ENCODE assay signal across 9 cellular contexts in genomic region chr4:122930877-122931276, GRCh38. TPM values are rescaled to one million over a fixed set of nuclear protein-coding genes. Genes with fewer than 3 reads are reported as not detected.
DNase-seq lines count a peak whose midpoint lies in the region; ATAC-seq and TF ChIP-seq lines count a peak whose summit lies in the region.
"Had no signal": no experiment of that assay in that cellular context is flagged by ENCODE, and none has a peak within 500 bp of the region (broad histone marks: within the 10 kb centered on the region; RNA-seq: fewer than 3 reads in every experiment).

No MANE protein-coding gene starts in this region.

- POLR2A ChIA-PET in activated B cell treated with CpG ODN at 0.5 μM for 24 hours (lab: Charles Lee), result no interaction called here

- H3K27me3 Mint-ChIP-seq in GM23338 (ENCODE audit: insufficient read depth, low read depth, poor library complexity), result no peaks in the 10 kb centered on the region
- H3K27me3 Mint-ChIP-seq in activated B cell treated with CpG ODN at 0.5 μM for 24 hours, result no peaks in the 10 kb centered on the region
- H3K27me3 Mint-ChIP-seq in activated naive CD8-positive, alpha-beta T cell treated with anti-CD3 and anti-CD28 coated beads, Interleukin-2, amount 50 U/mL, for 24 hours, result no peaks in the 10 kb centered on the region
- H3K27me3 Mint-ChIP-seq: central memory CD8-positive, alpha-beta T cell had no signal

- H3K36me3 Mint-ChIP-seq in GM23338 (ENCODE audit: low read depth) (peaks cover 37% of the 10 kb centered on the region), activated B cell treated with CpG ODN at 0.5 μM for 24 hours (ENCODE audit: low read depth) (peaks cover 49% of the 10 kb centered on the region)
- peaks cover 25% of the 10 kb centered on the region for H3K36me3 Mint-ChIP-seq in activated naive CD8-positive, alpha-beta T cell treated with anti-CD3 and anti-CD28 coated beads, Interleukin-2, amount 50 U/mL, for 24 hours (ENCODE audit: low read depth)

- H3K27ac ChIP-seq in GM23338 (ENCODE audit: low read depth) (no peak overlapping the region), aorta (ENCODE audit: low read depth in 1 of 2, low read length in 2 of 2) (no peak overlapping the region)

- H3K9me3 Mint-ChIP-seq in GM23338 (no peaks in the 10 kb centered on the region), activated B cell treated with CpG ODN at 0.5 μM for 24 hours (no peaks in the 10 kb centered on the region)
- no peaks in the 10 kb centered on the region for H3K9me3 Mint-ChIP-seq in activated naive CD8-positive, alpha-beta T cell treated with anti-CD3 and anti-CD28 coated beads, Interleukin-2, amount 50 U/mL, for 24 hours
- H3K9me3 Mint-ChIP-seq: central memory CD8-positive, alpha-beta T cell had no signal

- H3K27me3 ChIP-seq in GM23338 (ENCODE audit: insufficient read depth) (no peaks in the 10 kb centered on the region), aorta (ENCODE audit: control insufficient read depth in 1 of 2, insufficient read depth in 2 of 2, low read length in 1 of 2) (no peaks in the 10 kb centered on the region)

- no peak overlapping the region for H3K4me2 ChIP-seq in GM23338

- in situ Hi-C loops in ACHN (cut with HindIII; ENCODE audit: low pct_ligation_motif_present, low pct_unique_long_range_greater_than_20kb, low sequenced_read_pairs), result no loop called here

- DNase-seq in ACHN (peak; percentile 45), GM23338 (ENCODE audit: low spot score) (peak; percentile 39), activated B cell treated with CpG ODN at 0.5 μM for 24 hours (no peak), kidney tubule cell (ENCODE audit: low spot score) (peak; percentile 31), aorta (no peak), retina (no peak)
- no peak for DNase-seq in activated naive CD8-positive, alpha-beta T cell treated with anti-CD3 and anti-CD28 coated beads, Interleukin-2, amount 50 U/mL, for 24 hours

- no peak overlapping the region for H2AFZ ChIP-seq in GM23338

- no peaks in the 10 kb centered on the region for H3K9me2 ChIP-seq in GM23338 (ENCODE audit: insufficient read depth)

- CTCF ChIA-PET in activated B cell treated with CpG ODN at 0.5 μM for 24 hours (lab: Charles Lee), result interaction anchor here (0.9 to 4.0 kb wide), 9 partner anchors 10 to 1030 kb away, joined by 3 to 32 read pairs (median 6); partner anchors contain the start of genes BBS12 and NUDT6

- no peak for ATAC-seq in GM23338
- no peak for ATAC-seq in activated B cell treated with CpG ODN at 0.5 μM for 24 hours (ENCODE audit: low read depth)
- ATAC-seq in aorta (ENCODE audit: low FRiP score), result no peak
- no peak for ATAC-seq in activated naive CD8-positive, alpha-beta T cell treated with anti-CD3 and anti-CD28 coated beads, Interleukin-2, amount 50 U/mL, for 24 hours
- no peak for ATAC-seq in HG02884 (IDR thresholded peaks at IDR 0.05; ENCODE audit: unreplicated experiment)

- no peak overlapping the region for H3K27ac Mint-ChIP-seq in GM23338
- no peak overlapping the region for H3K27ac Mint-ChIP-seq in activated B cell treated with CpG ODN at 0.5 μM for 24 hours
- H3K27ac Mint-ChIP-seq in activated naive CD8-positive, alpha-beta T cell treated with anti-CD3 and anti-CD28 coated beads, Interleukin-2, amount 50 U/mL, for 24 hours, result no peak overlapping the region

- intact Hi-C loops in activated B cell treated with CpG ODN at 0.5 μM for 24 hours (cut with micrococcal nuclease), result loop anchor here (1.0 to 10.0 kb wide), 8 partner anchors 173 to 1031 kb away; partner anchors contain the start of genes BBS12 and TRPC3
- intact Hi-C loops in aorta (cut with DNase I), result loop anchor here in 1 of 2 donors (5.0 kb wide), 1 partner anchor 329 kb away; no protein-coding TSS in a partner anchor

- H3K4me3 Mint-ChIP-seq in GM23338 (no peak overlapping the region), activated B cell treated with CpG ODN at 0.5 μM for 24 hours (no peak overlapping the region)
- no peak overlapping the region for H3K4me3 Mint-ChIP-seq in activated naive CD8-positive, alpha-beta T cell treated with anti-CD3 and anti-CD28 coated beads, Interleukin-2, amount 50 U/mL, for 24 hours
- H3K4me3 Mint-ChIP-seq: central memory CD8-positive, alpha-beta T cell had no signal

- peak in 1 of 2 experiments; percentile 66; a peak in 3 of 4 replicates for TF ChIP-seq CTCF in GM23338 (conservative IDR thresholded peaks at IDR 0.05; ENCODE audit: low read depth in 2 of 2)
- peak; percentile 16 for TF ChIP-seq CTCF in activated B cell treated with CpG ODN at 0.5 μM for 24 hours (IDR thresholded peaks at IDR 0.05)

- H3K9me3 ChIP-seq in aorta (ENCODE audit: control insufficient read depth, low read length), result no peaks in the 10 kb centered on the region

- no peaks in the 10 kb centered on the region for H3K4me1 Mint-ChIP-seq in GM23338
- H3K4me1 Mint-ChIP-seq in activated B cell treated with CpG ODN at 0.5 μM for 24 hours, result no peaks in the 10 kb centered on the region
- no peaks in the 10 kb centered on the region for H3K4me1 Mint-ChIP-seq in activated naive CD8-positive, alpha-beta T cell treated with anti-CD3 and anti-CD28 coated beads, Interleukin-2, amount 50 U/mL, for 24 hours

- H3K4me3 ChIP-seq in GM23338, result no peak overlapping the region
- no peak overlapping the region for H3K4me3 ChIP-seq in aorta (ENCODE audit: low read length in 2 of 2)

- peaks cover 18% of the 10 kb centered on the region for H3K79me2 ChIP-seq in GM23338 (replicated peaks; ENCODE audit: insufficient read depth)

- H3K4me1 ChIP-seq in GM23338 (ENCODE audit: insufficient read depth), result no peaks in the 10 kb centered on the region; the same call in 1 of the 2 replicates
- H3K4me1 ChIP-seq in aorta (ENCODE audit: control insufficient read depth in 1 of 2, insufficient read depth in 2 of 2, low read length in 2 of 2), result no peaks in the 10 kb centered on the region

- H3K36me3 ChIP-seq in GM23338 (ENCODE audit: insufficient read depth) (peaks cover 29% of the 10 kb centered on the region), aorta (ENCODE audit: control insufficient read depth in 1 of 2, insufficient read depth in 2 of 2, low read length in 1 of 2) (peaks cover 0 to 4% of the 10 kb centered on the region in 2 donors)

- H3F3A ChIP-seq in GM23338 (replicated peaks; ENCODE audit: low read depth), result no peaks in the 10 kb centered on the region

- H4K20me1 ChIP-seq in GM23338 (replicated peaks; ENCODE audit: insufficient read depth), result no peaks in the 10 kb centered on the region

TF ChIP-seq in GM23338, 12 proteins besides CTCF, POLR2A, EP300 and RAD21:
- TF ChIP-seq NANOG (IDR thresholded peaks at IDR 0.05; ENCODE audit: borderline replicate concordance) (no peak), JUNB (IDR thresholded peaks at IDR 0.05; ENCODE audit: unreplicated experiment) (no peak), CREB1 (CRISPR knock-in tag; IDR thresholded peaks at IDR 0.05; ENCODE audit: low read depth) (no peak)

RNA-seq across cellular contexts. Expression of gene NUDT6, which starts 8.5 kb away (rescaled TPM):
- total RNA-seq in GM23338 (2014; rRNA removed; shearing (Covaris generic)), result 4.4 and 4.9 TPM in 2 replicates
- 9.1 TPM in 2 replicates for polyA plus RNA-seq in GM23338 (2016; fragmentation: Nextera tagmentation; extraction: Ambion mirVana)
- total RNA-seq in activated B cell treated with CpG ODN at 0.5 μM for 24 hours, result 2.4 and 2.5 TPM in 2 replicates
- 1 to 10 TPM; 4.0 to 5.9 TPM for total RNA-seq in aorta
- polyA plus RNA-seq in aorta, result 1 to 10 TPM; 6.5 to 8.4 TPM

Comparison
In these comparisons a context has a peak if more than half of its experiments do, and no peak if none do; other contexts are left out.
1. DNase-seq: peak in ACHN (single experiment), GM23338 (single experiment) and kidney tubule cell (single experiment); none in activated B cell treated with CpG ODN at 0.5 μM for 24 hours (single experiment), aorta (0 of 2), retina (single experiment) and activated naive CD8-positive, alpha-beta T cell treated with anti-CD3 and anti-CD28 coated beads, Interleukin-2, amount 50 U/mL, for 24 hours (single experiment).